Comparison of ENCODE assay signal across 19 cellular contexts in genomic region chr3:151293127-151293526, GRCh38. TPM values are rescaled to one million over a fixed set of nuclear protein-coding genes. Genes with fewer than 3 reads are reported as not detected.
"Had no signal": no experiment of that assay in that cellular context is flagged by ENCODE, and none has a peak within 500 bp of the region (broad histone marks: within the 10 kb centered on the region; RNA-seq: fewer than 3 reads in every experiment).

No MANE protein-coding gene starts in this region.

- H3K4me3 Mint-ChIP-seq: natural killer cell treated with Interleukin-12 subunit alpha and Interleukin-12 subunit beta and Interleukin-15 and Interleukin-18, amount 100 ng/mL, for 72 hours; T-helper 1 cell treated with Interleukin-12 subunit alpha and Interleukin-12 subunit beta and Interleukin-4 antibody, amounts not matched to agents 30 μg/mL and 1 μg/mL, for 36 hours had no signal

- H3K9me3 ChIP-seq: adrenal gland, transverse colon had no signal

- H3K27ac Mint-ChIP-seq: natural killer cell treated with Interleukin-12 subunit alpha and Interleukin-12 subunit beta and Interleukin-15 and Interleukin-18, amount 100 ng/mL, for 72 hours; T-helper 1 cell treated with Interleukin-12 subunit alpha and Interleukin-12 subunit beta and Interleukin-4 antibody, amounts not matched to agents 30 μg/mL and 1 μg/mL, for 36 hours had no signal

- DNase-seq: activated CD4-positive, alpha-beta T cell treated with anti-CD3 and anti-CD28 coated beads for 4 hours; activated naive CD4-positive, alpha-beta T cell treated with anti-CD3 and anti-CD28 coated beads, Interleukin-2, amount 50 U/mL, for 16 hours; adrenal gland; kidney glomerular epithelial cell; left ventricle myocardium superior; mesenchymal stem cell; posterior cingulate gyrus; stimulated activated CD4-positive, alpha-beta T cell treated with anti-CD3 and anti-CD28 coated beads, Interleukin-15, amount 100 ng/mL, for 24 hours; stimulated activated CD4-positive, alpha-beta T cell treated with anti-CD3 and anti-CD28 coated beads, Interleukin-4, amount 100 ng/mL, for 1 hour; stimulated activated naive CD4-positive, alpha-beta T cell treated with Interleukin-2 at 50 U/mL for 16 hours; substantia nigra; transverse colon; WERI-Rb-1 had no signal

- H3K36me3 Mint-ChIP-seq: natural killer cell treated with Interleukin-12 subunit alpha and Interleukin-12 subunit beta and Interleukin-15 and Interleukin-18, amount 100 ng/mL, for 72 hours had no signal

- H3K36me3 ChIP-seq: adrenal gland, transverse colon, WERI-Rb-1 had no signal

- H3K27ac ChIP-seq: adrenal gland, transverse colon, WERI-Rb-1 had no signal

- H3K4me3 ChIP-seq: adrenal gland, transverse colon had no signal

- ATAC-seq: esophagus mucosa; left ventricle myocardium superior; natural killer cell treated with Interleukin-12 subunit alpha and Interleukin-12 subunit beta and Interleukin-15 and Interleukin-18, amount 100 ng/mL, for 72 hours had no signal

- H3K27me3 ChIP-seq: adrenal gland, transverse colon had no signal

- H3K9me3 Mint-ChIP-seq: natural killer cell treated with Interleukin-12 subunit alpha and Interleukin-12 subunit beta and Interleukin-15 and Interleukin-18, amount 100 ng/mL, for 72 hours; T-helper 1 cell treated with Interleukin-12 subunit alpha and Interleukin-12 subunit beta and Interleukin-4 antibody, amounts not matched to agents 30 μg/mL and 1 μg/mL, for 36 hours had no signal

- H3K4me1 ChIP-seq: adrenal gland, transverse colon had no signal

RNA-seq across cellular contexts. Expression of gene P2RY14, which starts 14.8 kb away (rescaled TPM):
- total RNA-seq: chondrocyte, dermis microvascular lymphatic vessel endothelial cell had no signal

RNA-seq across cellular contexts. Expression of gene GPR87, which starts 23.5 kb away (rescaled TPM):
- total RNA-seq: adrenal gland; chondrocyte; left ventricle myocardium superior; natural killer cell treated with Interleukin-12 subunit alpha and Interleukin-12 subunit beta and Interleukin-15 and Interleukin-18, amount 100 ng/mL, for 72 hours; skeletal muscle tissue; transverse colon had no signal
- polyA plus RNA-seq: adrenal gland had no signal

RNA-seq across cellular contexts. Expression of gene P2RY13, which starts 36.2 kb away (rescaled TPM):
- total RNA-seq: chondrocyte; dermis microvascular lymphatic vessel endothelial cell; natural killer cell treated with Interleukin-12 subunit alpha and Interleukin-12 subunit beta and Interleukin-15 and Interleukin-18, amount 100 ng/mL, for 72 hours had no signal
